In genomic region chr5:181187500-181188213, GRCh38 we compare ENCODE assay signal across 8 cellular contexts. TPM values are rescaled to one million over a fixed set of nuclear protein-coding genes. Genes with fewer than 3 reads are reported as not detected.
A peak's percentile ranks its signal among the peaks of the same experiment; 100 is the strongest.
DNase-seq lines count a peak whose midpoint lies in the region; ATAC-seq and TF ChIP-seq lines count a peak whose summit lies in the region.

No MANE protein-coding gene starts in this region.

- peak overlapping the region; percentile 47 for H3K56ac ChIP-seq in mesendoderm (ENCODE audit: low read length)

- no peak overlapping the region for H2BK120ac ChIP-seq in mesendoderm (ENCODE audit: low read depth, low read length)

- no peaks in the 10 kb centered on the region for H3K79me1 ChIP-seq in mesendoderm (ENCODE audit: low read length)

- peak overlapping the region; percentile 96 to 98 for H3K4me3 Mint-ChIP-seq in stimulated activated naive CD8-positive, alpha-beta T cell treated with anti-CD3 and anti-CD28 coated beads, Interleukin-15, amount 100 ng/mL, for 72 hours

- H4K8ac ChIP-seq in mesendoderm (ENCODE audit: low read depth, low read length): no peak overlapping the region

- H3K9me3 Mint-ChIP-seq in stimulated activated naive CD8-positive, alpha-beta T cell treated with anti-CD3 and anti-CD28 coated beads, Interleukin-15, amount 100 ng/mL, for 72 hours: no peaks in the 10 kb centered on the region

- peak; percentile 37 for TF ChIP-seq CTCF in GM12873 (IDR thresholded peaks at IDR 0.05; ENCODE audit: insufficient read depth, low read depth, low read length, missing control alignments)

- H3K18ac ChIP-seq in mesendoderm (ENCODE audit: low read length): no peak overlapping the region

- H3K4me1 Mint-ChIP-seq in stimulated activated naive CD8-positive, alpha-beta T cell treated with anti-CD3 and anti-CD28 coated beads, Interleukin-15, amount 100 ng/mL, for 72 hours: peaks cover 68% of the 10 kb centered on the region

- peak overlapping the region; percentile 83 for H3K4me2 ChIP-seq in mesendoderm (ENCODE audit: low read length)

- H3K4me3 ChIP-seq in duodenal mucosa (ENCODE audit: low read depth in 1 of 2, low read length in 2 of 2): peak overlapping the region; percentile 20 to 57
- H3K4me3 ChIP-seq in mesendoderm (ENCODE audit: low read length): peak overlapping the region; percentile 61

- H3K27ac Mint-ChIP-seq in stimulated activated naive CD8-positive, alpha-beta T cell treated with anti-CD3 and anti-CD28 coated beads, Interleukin-15, amount 100 ng/mL, for 72 hours: peak overlapping the region; percentile 97 to 100

- WGBS in mesendoderm (ENCODE audit: extremely low coverage, insufficient coverage, low lambda C conversion rate): no CpG with 5 or more reads among the region's 37 CpGs

- ATAC-seq in SK-N-SH treated with all-trans-retinoic acid at 6 μM for 48 hours (peak; percentile 10), GM21717 (IDR thresholded peaks at IDR 0.05; ENCODE audit: unreplicated experiment) (no peak), GM18861 (IDR thresholded peaks at IDR 0.05; ENCODE audit: unreplicated experiment) (no peak)
- ATAC-seq in stimulated activated naive CD8-positive, alpha-beta T cell treated with anti-CD3 and anti-CD28 coated beads, Interleukin-15, amount 100 ng/mL, for 72 hours: peak; percentile 4

- H3K27me3 ChIP-seq in duodenal mucosa (ENCODE audit: control insufficient read depth in 1 of 2, insufficient read depth in 2 of 2, low read length in 2 of 2): no peaks in the 10 kb centered on the region
- H3K27me3 ChIP-seq in mesendoderm (ENCODE audit: insufficient read depth, low read length, poor library complexity): peaks cover 13% of the 10 kb centered on the region

- no peaks in the 10 kb centered on the region for H3K9me3 ChIP-seq in duodenal mucosa (ENCODE audit: control insufficient read depth in 1 of 2, low read length in 2 of 2)

- peaks cover 6 to 23% of the 10 kb centered on the region in 2 donors for H3K4me1 ChIP-seq in duodenal mucosa (ENCODE audit: control insufficient read depth in 1 of 2, insufficient read depth in 2 of 2, low read length in 2 of 2)
- no peaks in the 10 kb centered on the region for H3K4me1 ChIP-seq in mesendoderm (ENCODE audit: control insufficient read depth, low read depth, low read length)

- no peak overlapping the region for H3K4ac ChIP-seq in mesendoderm (ENCODE audit: low read depth, low read length)

- peak; percentile 89 for DNase-seq in mesendoderm
- peak; percentile 67 to 83 for DNase-seq in stimulated activated naive CD8-positive, alpha-beta T cell treated with anti-CD3 and anti-CD28 coated beads, Interleukin-15, amount 100 ng/mL, for 72 hours
- no peak for DNase-seq in amygdala (lab: John Stamatoyannopoulos, UW)

- H3K23ac ChIP-seq in mesendoderm (ENCODE audit: low read length): no peak overlapping the region

- H4K5ac ChIP-seq in mesendoderm (ENCODE audit: low read length): no peak overlapping the region

- H3K27ac ChIP-seq in duodenal mucosa (ENCODE audit: low read depth, low read length) (no peak overlapping the region), mesendoderm (ENCODE audit: low read depth, low read length) (no peak overlapping the region)

- H2BK5ac ChIP-seq in mesendoderm (ENCODE audit: low read length): no peak overlapping the region

- H3K79me2 ChIP-seq in mesendoderm (ENCODE audit: control insufficient read depth, insufficient read depth, low read length): no peaks in the 10 kb centered on the region

- H3K27me3 Mint-ChIP-seq in stimulated activated naive CD8-positive, alpha-beta T cell treated with anti-CD3 and anti-CD28 coated beads, Interleukin-15, amount 100 ng/mL, for 72 hours: no peaks in the 10 kb centered on the region

- no peak overlapping the region for H2AK5ac ChIP-seq in mesendoderm (ENCODE audit: low read length)

- H3K9ac ChIP-seq in duodenal mucosa (ENCODE audit: low read depth in 1 of 2, low read length in 2 of 2): no peak overlapping the region
- H3K9ac ChIP-seq in mesendoderm (ENCODE audit: low read length): peak overlapping the region; percentile 33

- H3K36me3 ChIP-seq in duodenal mucosa (ENCODE audit: control insufficient read depth in 1 of 2, insufficient read depth in 2 of 2, low read length in 2 of 2) (no peaks in the 10 kb centered on the region), mesendoderm (ENCODE audit: control insufficient read depth, insufficient read depth, low read length) (no peaks in the 10 kb centered on the region)

- no peak overlapping the region for H2BK15ac ChIP-seq in mesendoderm (replicated peaks; ENCODE audit: low read depth)

TF ChIP-seq in SK-N-SH treated with all-trans-retinoic acid at 6 μM for 48 hours, 23 proteins besides CTCF, POLR2A, EP300 and RAD21:
- TF ChIP-seq POU6F1 (CRISPR knock-in tag; IDR thresholded peaks at IDR 0.05; ENCODE audit: borderline replicate concordance, low read depth) (no peak), CREB5 (CRISPR knock-in tag; IDR thresholded peaks at IDR 0.05; ENCODE audit: low read depth) (no peak), BACH2 (CRISPR knock-in tag; IDR thresholded peaks at IDR 0.05; ENCODE audit: borderline replicate concordance) (no peak), ISL1 (CRISPR knock-in tag; IDR thresholded peaks at IDR 0.05) (0 out of 2 replicates have a peak, but pooled peaks have one; percentile 17), TCF4 (CRISPR knock-in tag; IDR thresholded peaks at IDR 0.05; ENCODE audit: borderline replicate concordance) (no peak; the same call in 1 of the 2 replicates), ESRRG (CRISPR knock-in tag; IDR thresholded peaks at IDR 0.05) (no peak), OSR1 (CRISPR knock-in tag; IDR thresholded peaks at IDR 0.05) (no peak), GLIS3 (CRISPR knock-in tag; IDR thresholded peaks at IDR 0.05) (no peak), ARNTL (CRISPR knock-in tag; IDR thresholded peaks at IDR 0.05; ENCODE audit: borderline replicate concordance, low read depth) (0 out of 2 replicates have a peak, but pooled peaks have one; percentile 3)

RNA-seq across cellular contexts. Expression of gene TRIM7, which starts 17.3 kb away (rescaled TPM):
- polyA plus RNA-seq in mesendoderm (2013, experiment 1 of 2): 0.04 TPM
- 0.06 TPM for polyA plus RNA-seq in mesendoderm (2013, experiment 2 of 2)

RNA-seq across cellular contexts. Expression of gene TRIM41, which starts 35.4 kb away (rescaled TPM):
- polyA plus RNA-seq in mesendoderm (2013, experiment 1 of 2): 15.1 TPM
- 14.4 TPM for polyA plus RNA-seq in mesendoderm (2013, experiment 2 of 2)

RNA-seq across cellular contexts. Expression of gene OR2V2, which starts 40.3 kb away (rescaled TPM):
- polyA plus RNA-seq in mesendoderm (2013, experiment 1 of 2): not detected
- not detected for polyA plus RNA-seq in mesendoderm (2013, experiment 2 of 2)

RNA-seq across cellular contexts. Expression of gene RACK1, which starts 56.0 kb away (rescaled TPM):
- 3,047 TPM for polyA plus RNA-seq in mesendoderm (2013, experiment 1 of 2)
- polyA plus RNA-seq in mesendoderm (2013, experiment 2 of 2): 3,083 TPM

RNA-seq across cellular contexts. Expression of gene OR2V1, which starts 56.7 kb away (rescaled TPM):
- polyA plus RNA-seq in mesendoderm (2013, experiment 1 of 2): not detected
- not detected for polyA plus RNA-seq in mesendoderm (2013, experiment 2 of 2)

Comparison
In these comparisons a context has a peak if more than half of its experiments do, and no peak if none do; other contexts are left out.
1. ATAC-seq: peak in SK-N-SH treated with all-trans-retinoic acid at 6 μM for 48 hours (single experiment) and stimulated activated naive CD8-positive, alpha-beta T cell treated with anti-CD3 and anti-CD28 coated beads, Interleukin-15, amount 100 ng/mL, for 72 hours (single experiment); none in GM21717 (single experiment) and GM18861 (single experiment).
2. DNase-seq: peak in mesendoderm (single experiment) and stimulated activated naive CD8-positive, alpha-beta T cell treated with anti-CD3 and anti-CD28 coated beads, Interleukin-15, amount 100 ng/mL, for 72 hours (2 of 2); none in amygdala (0 of 56).